19 cellular contexts compared by ENCODE assay signal in genomic region chr6:86712039-86712438, GRCh38.
A peak's percentile ranks its signal among the peaks of the same experiment; 100 is the strongest.
DNase-seq lines count a peak whose midpoint lies in the region; ATAC-seq, FAIRE-seq and TF ChIP-seq lines count a peak whose summit lies in the region.
"Had no signal": no experiment of that assay in that cellular context is flagged by ENCODE, and none has a peak within 500 bp of the region (broad histone marks: within the 10 kb centered on the region; RNA-seq: fewer than 3 reads in every experiment).

No MANE protein-coding gene starts in this region.

- no peaks in the 10 kb centered on the region for H4K20me1 ChIP-seq in K562 (replicated peaks; ENCODE audit: control insufficient read depth, insufficient read depth, low read length)

- no TSS peak for BruUV-seq in Calu3 (replicated peaks; lab: Mats Ljungman, UMichigan)
- no TSS peak for BruUV-seq in K562 (replicated peaks; lab: Mats Ljungman, UMichigan)

- no peaks in the 10 kb centered on the region; the same call in 2 of the 3 replicates for H3K36me3 ChIP-seq in K562 (ENCODE audit: control insufficient read depth, insufficient read depth, low read length)

- no peak overlapping the region for H3K4me3 Mint-ChIP-seq in Calu3 (ENCODE audit: low read depth, unreplicated experiment)
- H3K4me3 Mint-ChIP-seq: B cell; CD4-positive, alpha-beta T cell had no signal

- TF ChIP-seq EP300 in K562 (IDR thresholded peaks at IDR 0.05; ENCODE audit: low read length) = no peak

- H3K27me3 ChIP-seq in K562 (ENCODE audit: control insufficient read depth in 2 of 2, insufficient read depth in 2 of 2, low read length in 2 of 2) = no peaks in the 10 kb centered on the region

- H3K79me2 ChIP-seq in K562 (ENCODE audit: control insufficient read depth, insufficient read depth, low read length) = no peaks in the 10 kb centered on the region

- no peak overlapping the region for H3K9ac ChIP-seq in K562 (ENCODE audit: insufficient read depth in 1 of 2, low read depth in 2 of 2, low read length in 2 of 2)

- no peaks in the 10 kb centered on the region for H3K9me1 ChIP-seq in K562 (ENCODE audit: control insufficient read depth, insufficient read depth, low read length)

- CTCF ChIA-PET in Calu3 (lab: Charles Lee) = interaction anchor here (0.6 kb wide), 1 partner anchor 85 kb away, joined by 3 read pairs; no protein-coding TSS in a partner anchor
- CTCF ChIA-PET in K562 (lab: Yijun Ruan, JAX; ENCODE audit: low intra/inter-chr PET ratio) = no interaction called here

- peaks cover 5% of the 10 kb centered on the region for H3K36me3 Mint-ChIP-seq in Calu3 (ENCODE audit: insufficient read depth, unreplicated experiment)

- no peaks in the 10 kb centered on the region for H3K9me3 ChIP-seq in K562 (replicated peaks; ENCODE audit: control insufficient read depth, insufficient read depth, low read depth, low read length)

- H3K27ac Mint-ChIP-seq in Calu3 (ENCODE audit: unreplicated experiment) = peak overlapping the region; percentile 3
- H3K27ac Mint-ChIP-seq: B cell; CD4-positive, alpha-beta T cell had no signal

- intact Hi-C loops in Calu3 (cut with micrococcal nuclease; ENCODE audit: unreplicated experiment) = no loop called here
- intact Hi-C loops in K562 (cut with micrococcal nuclease) = no loop called here

- DNase-seq in Calu3 (no peak), OCI-M1 (lab: John Stamatoyannopoulos, UW) (peak; percentile 29), K562 (ENCODE audit: extremely low read depth in 1 of 4, low spot score in 3 of 4) (no peak), retinal pigment epithelial cell (ENCODE audit: low read depth) (peak; percentile 41), ACHN (no peak), GM12891 (ENCODE audit: insufficient read length, low spot score) (no peak), NCI-H226 (no peak)
- DNase-seq: C1 segment of cervical spinal cord; CD4-positive, alpha-beta T cell; DMS153; DMS79 treated with DMSO at 0.1 percent for 48 hours; EL had no signal

- TF ChIP-seq CTCF in Calu3 (IDR thresholded peaks at IDR 0.05; ENCODE audit: unreplicated experiment) (no peak), K562 (IDR thresholded peaks at IDR 0.05 in 2 of 3, conservative IDR thresholded peaks at IDR 0.05 in 1 of 3; ENCODE audit: insufficient read depth in 2 of 3, low read depth in 1 of 3, low read length in 3 of 3) (no peak), retinal pigment epithelial cell (conservative IDR thresholded peaks at IDR 0.05; ENCODE audit: low read depth, low read length) (no peak)

- peak overlapping the region; percentile 33; the same call in 1 of the 2 replicates for H2AFZ ChIP-seq in K562 (ENCODE audit: low read depth, low read length)

- TF ChIP-seq POLR2A in K562 (conservative IDR thresholded peaks at IDR 0.05) (no peak), GM12891 (IDR thresholded peaks at IDR 0.05; ENCODE audit: low read depth, low read length) (no peak)

- no peaks in the 10 kb centered on the region for H3K27me3 Mint-ChIP-seq in Calu3 (ENCODE audit: unreplicated experiment)
- H3K27me3 Mint-ChIP-seq: B cell; CD4-positive, alpha-beta T cell had no signal

- H3K9me3 Mint-ChIP-seq in Calu3 (ENCODE audit: low read depth, unreplicated experiment) = no peaks in the 10 kb centered on the region

- H3K4me1 ChIP-seq in K562 (replicated peaks in 1 of 2; ENCODE audit: control insufficient read depth in 2 of 2, insufficient read depth in 2 of 2, low read length in 2 of 2) = no peaks in the 10 kb centered on the region

- TF ChIP-seq RAD21 in K562 (CRISPR knock-in tag; conservative IDR thresholded peaks at IDR 0.05 in 1 of 2, IDR thresholded peaks at IDR 0.05 in 1 of 2) = no peak

- 0% methylated on average over 2 of the region's 2 CpGs for WGBS in K562 (ENCODE audit: insufficient coverage, low coverage, missing lambda C conversion rate)

- H3K4me3 ChIP-seq in K562 (no peak overlapping the region), retinal pigment epithelial cell (ENCODE audit: low read length) (no peak overlapping the region)

- peak; percentile 48; the same call in 1 of the 3 replicates for ATAC-seq in K562
- ATAC-seq: HCT116 had no signal

- no peak overlapping the region for H3K4me2 ChIP-seq in K562 (ENCODE audit: insufficient read depth, low read length)

- POLR2A ChIA-PET in K562 (lab: Yijun Ruan, JAX) = no interaction called here

- peaks cover 44% of the 10 kb centered on the region for H3K4me1 Mint-ChIP-seq in Calu3 (ENCODE audit: low read depth, unreplicated experiment)
- H3K4me1 Mint-ChIP-seq: B cell had no signal

- in situ Hi-C loops in K562 (cut with MboI) (no loop called here), ACHN (cut with HindIII; ENCODE audit: low pct_ligation_motif_present, low pct_unique_long_range_greater_than_20kb, low sequenced_read_pairs) (no loop called here)

- H3K27ac ChIP-seq in K562 (ENCODE audit: extremely low read depth, low read depth, low read length) = no peak overlapping the region
- H3K27ac ChIP-seq: HL-60 had no signal

- FAIRE-seq in K562 (lab: Jason Lieb, UNC) = no peak
- FAIRE-seq in GM12891 (lab: Jason Lieb, UNC) = no peak
- FAIRE-seq: G401.6, GM12892, GM19239, H54 had no signal

TF ChIP-seq in K562, 482 proteins besides CTCF, POLR2A, EP300 and RAD21 (continues in another document):
- TF ChIP-seq VEZF1 (CRISPR knock-in tag; IDR thresholded peaks at IDR 0.05) = no peak
- TF ChIP-seq NFE2 (IDR thresholded peaks at IDR 0.05; ENCODE audit: low read depth) = peak; percentile 68
- peak; percentile 69 for TF ChIP-seq MAFG (tag; conservative IDR thresholded peaks at IDR 0.05)
- peak; percentile 55; the same call in 1 of the 2 replicates for TF ChIP-seq C11orf30 (IDR thresholded peaks at IDR 0.05; ENCODE audit: low read depth)
- TF ChIP-seq PCBP1 (IDR thresholded peaks at IDR 0.05; ENCODE audit: low read depth, low read length, poor library complexity, severe bottlenecking) = no peak

TF ChIP-seq in GM12891, 5 proteins besides CTCF, POLR2A, EP300 and RAD21:
- TF ChIP-seq TAF1 (IDR thresholded peaks at IDR 0.05; ENCODE audit: low read depth, low read length) (no peak), POU2F2 (IDR thresholded peaks at IDR 0.05; ENCODE audit: low read depth, low read length) (no peak), SPI1 (IDR thresholded peaks at IDR 0.05; ENCODE audit: low read depth, low read length) (no peak), POLR2AphosphoS5 (IDR thresholded peaks at IDR 0.05; ENCODE audit: low read depth, low read length) (no peak), PAX5 (IDR thresholded peaks at IDR 0.05; ENCODE audit: insufficient read depth, low read length, severe bottlenecking) (no peak)

Comparison
In these comparisons a context has a peak if more than half of its experiments do, and no peak if none do; other contexts are left out.
1. DNase-seq: peak in OCI-M1 (single experiment) and retinal pigment epithelial cell (single experiment); none in Calu3 (single experiment), K562 (0 of 4), ACHN (single experiment), GM12891 (single experiment) and NCI-H226 (single experiment).